ENCODE assay signal across 8 cellular contexts in genomic region chr10:132071667-132072066, GRCh38. TPM values are rescaled to one million over a fixed set of nuclear protein-coding genes. Genes with fewer than 3 reads are reported as not detected.
"Had no signal": no experiment of that assay in that cellular context is flagged by ENCODE, and none has a peak within 500 bp of the region (broad histone marks: within the 10 kb centered on the region; RNA-seq: fewer than 3 reads in every experiment).

No MANE protein-coding gene starts in this region.

- DNase-seq: GDM1, GF-D8 had no signal

- H3K4me3 ChIP-seq: GM12878 had no signal

- FAIRE-seq: G401.6, GM12878, GM12891, GM12892, GM18507, GM19239 had no signal

- ATAC-seq: GM12878 had no signal

RNA-seq across cellular contexts. Expression of gene JAKMIP3, which starts 5.9 kb away (rescaled TPM):
- total RNA-seq: GM12878 had no signal
